19 cellular contexts compared by ENCODE assay signal in the genomic region with DNA sequence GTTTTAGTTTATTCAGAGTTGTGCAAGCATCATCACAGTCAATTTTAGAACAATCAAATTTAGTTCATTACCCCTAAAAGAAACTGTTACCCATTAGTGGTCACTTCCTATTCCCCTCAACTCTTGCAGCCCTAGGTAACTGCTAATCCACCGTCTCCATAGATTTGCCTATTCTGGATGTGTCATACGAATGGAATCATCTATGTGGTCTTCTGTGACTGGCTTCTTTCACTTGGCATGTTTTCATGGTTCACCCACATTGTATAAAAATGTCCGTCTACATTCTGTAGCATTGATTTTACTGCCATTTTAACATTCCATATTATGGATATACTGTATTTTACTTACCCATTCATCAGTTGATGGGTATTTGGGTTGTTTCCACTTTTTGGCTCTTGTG. TPM values are rescaled to one million over a fixed set of nuclear protein-coding genes. Genes with fewer than 3 reads are reported as not detected.
DNase-seq lines count a peak whose midpoint lies in the region; ATAC-seq, FAIRE-seq and TF ChIP-seq lines count a peak whose summit lies in the region.
"Had no signal": no experiment of that assay in that cellular context is flagged by ENCODE, and none has a peak within 500 bp of the region (broad histone marks: within the 10 kb centered on the region; RNA-seq: fewer than 3 reads in every experiment).

No MANE protein-coding gene starts in this region.

- 0 out of 2 replicates have a peak, but pooled peaks cover 2% of the 10 kb centered on the region for H3K9me1 ChIP-seq in IMR-90 (ENCODE audit: insufficient read depth, low read length)

- dilution Hi-C loops in IMR-90 (cut with HindIII; ENCODE audit: low sequenced_read_pairs, unreplicated experiment), result no loop called here

- no peak overlapping the region for H3K27ac Mint-ChIP-seq in astrocyte (ENCODE audit: unreplicated experiment)
- no peak overlapping the region for H3K27ac Mint-ChIP-seq in activated CD4-positive, alpha-beta memory T cell treated with anti-CD3 and anti-CD28 coated beads for 36 hours
- H3K27ac Mint-ChIP-seq: CD14-positive monocyte; CD8-positive, alpha-beta T cell; GM23338 had no signal

- H3K14ac ChIP-seq in IMR-90 (replicated peaks; ENCODE audit: low read depth, low read length), result no peak overlapping the region

- H4K5ac ChIP-seq in IMR-90 (ENCODE audit: low read depth, low read length), result no peak overlapping the region

- H3K4me1 ChIP-seq in IMR-90 (ENCODE audit: control insufficient read depth, insufficient read depth, low read length), result no peaks in the 10 kb centered on the region
- H3K4me1 ChIP-seq in astrocyte (ENCODE audit: insufficient read depth, low read length), result no peaks in the 10 kb centered on the region

- no peak overlapping the region for H3K18ac ChIP-seq in IMR-90 (ENCODE audit: low read depth, low read length)

- H3K27me3 ChIP-seq in IMR-90 (ENCODE audit: control insufficient read depth, insufficient read depth, low read length) (peaks cover 6% of the 10 kb centered on the region), astrocyte (ENCODE audit: insufficient read depth, low read length) (no peaks in the 10 kb centered on the region)

- CTCF ChIA-PET in IMR-90 (lab: Yijun Ruan, JAX), result interaction anchor here (1.2 kb wide), 1 partner anchor 11 kb away, joined by 3 read pairs; no protein-coding TSS in a partner anchor
- CTCF ChIA-PET in activated CD4-positive, alpha-beta memory T cell treated with anti-CD3 and anti-CD28 coated beads for 36 hours (lab: Charles Lee), result no interaction called here

- H3K36me3 ChIP-seq in IMR-90 (ENCODE audit: control insufficient read depth, insufficient read depth, low read length) (no peaks in the 10 kb centered on the region), astrocyte (ENCODE audit: insufficient read depth, low read length) (no peaks in the 10 kb centered on the region)

- no peaks in the 10 kb centered on the region for H3K79me1 ChIP-seq in IMR-90 (ENCODE audit: low read depth in 1 of 2, low read length in 2 of 2)

- H3K27me3 Mint-ChIP-seq in astrocyte (ENCODE audit: low read depth, unreplicated experiment), result peaks cover 7% of the 10 kb centered on the region
- no peaks in the 10 kb centered on the region for H3K27me3 Mint-ChIP-seq in activated CD4-positive, alpha-beta memory T cell treated with anti-CD3 and anti-CD28 coated beads for 36 hours

- H2AFZ ChIP-seq in IMR-90 (replicated peaks; ENCODE audit: low read length, poor library complexity) (no peak overlapping the region), astrocyte (ENCODE audit: low read depth, low read length) (no peak overlapping the region)
- H2AFZ ChIP-seq: GM23338 had no signal

- H3K9me3 ChIP-seq in IMR-90 (ENCODE audit: control insufficient read depth, insufficient read depth, low read length) (peaks cover 4% of the 10 kb centered on the region), astrocyte (ENCODE audit: insufficient read depth, low read depth, low read length) (no peaks in the 10 kb centered on the region)

- no peak overlapping the region for H3K23ac ChIP-seq in IMR-90 (ENCODE audit: low read depth, low read length)

- no peak overlapping the region for H3K56ac ChIP-seq in IMR-90 (ENCODE audit: extremely low read depth, insufficient read depth, low read length)

- TF ChIP-seq POLR2A in IMR-90 (IDR thresholded peaks at IDR 0.05; ENCODE audit: low read depth, low read length), result no peak

- no peaks in the 10 kb centered on the region for H3K79me2 ChIP-seq in astrocyte (ENCODE audit: insufficient read depth, low read length)

- no peak overlapping the region for H3K4ac ChIP-seq in IMR-90 (ENCODE audit: low read depth, low read length)

- peaks cover under 1% of the 10 kb centered on the region for H3K4me1 Mint-ChIP-seq in astrocyte (ENCODE audit: low read depth, unreplicated experiment)
- peaks cover 22% of the 10 kb centered on the region for H3K4me1 Mint-ChIP-seq in activated CD4-positive, alpha-beta memory T cell treated with anti-CD3 and anti-CD28 coated beads for 36 hours (ENCODE audit: low read depth)

- H3K4me3 Mint-ChIP-seq in astrocyte (ENCODE audit: unreplicated experiment), result no peak overlapping the region
- no peak overlapping the region for H3K4me3 Mint-ChIP-seq in activated CD4-positive, alpha-beta memory T cell treated with anti-CD3 and anti-CD28 coated beads for 36 hours
- H3K4me3 Mint-ChIP-seq: CD14-positive monocyte; CD8-positive, alpha-beta T cell; GM23338 had no signal

- intact Hi-C loops in IMR-90 (cut with micrococcal nuclease), result no loop called here
- intact Hi-C loops in activated CD4-positive, alpha-beta memory T cell treated with anti-CD3 and anti-CD28 coated beads for 36 hours (cut with micrococcal nuclease), result no loop called here

- H3K27ac ChIP-seq in IMR-90 (ENCODE audit: insufficient read depth, low read length) (no peak overlapping the region), astrocyte (ENCODE audit: low read depth, low read length) (no peak overlapping the region)
- H3K27ac ChIP-seq: A549, KMS-11 had no signal

- H3K4me2 ChIP-seq in IMR-90 (ENCODE audit: low read depth, low read length), result no peak overlapping the region
- H3K4me2 ChIP-seq in astrocyte (ENCODE audit: low read length), result no peak overlapping the region
- H3K4me2 ChIP-seq: A549, GM23338 had no signal

- no peaks in the 10 kb centered on the region for H4K20me1 ChIP-seq in IMR-90 (ENCODE audit: insufficient read depth, low read length)
- no peaks in the 10 kb centered on the region for H4K20me1 ChIP-seq in astrocyte (ENCODE audit: insufficient read depth, low read length)

- ATAC-seq in IMR-90 (ENCODE audit: low read depth) (no peak), HG02884 (IDR thresholded peaks at IDR 0.05; ENCODE audit: unreplicated experiment) (no peak)
- ATAC-seq: A549; CD8-positive, alpha-beta T cell; GM23338 had no signal

- in situ Hi-C loops in IMR-90 (cut with MboI; ENCODE audit: low sequenced_read_pairs), result loop anchor here (25.0 kb wide), 1 partner anchor 511 kb away; no protein-coding TSS in a partner anchor

- no peak overlapping the region for H2BK20ac ChIP-seq in IMR-90 (ENCODE audit: low read depth, low read length)

- no peak overlapping the region for H2AK5ac ChIP-seq in IMR-90 (ENCODE audit: low read depth, low read length)

- H3K9ac ChIP-seq in IMR-90 (ENCODE audit: low read depth, low read length) (no peak overlapping the region), astrocyte (ENCODE audit: low read length) (no peak overlapping the region)
- H3K9ac ChIP-seq: KMS-11 had no signal

- peak; percentile 80 for DNase-seq in ELR (ENCODE audit: low read depth)
- DNase-seq in IMR-90, result peak; percentile 41
- DNase-seq in astrocyte (ENCODE audit: low read depth), result peak; percentile 62
- DNase-seq in kidney tubule cell (ENCODE audit: low spot score), result peak; percentile 32
- no peak for DNase-seq in amniotic stem cell (lab: John Stamatoyannopoulos, UW)
- no peak for DNase-seq in NCI-H774 (lab: John Stamatoyannopoulos, UW)
- DNase-seq in activated CD4-positive, alpha-beta memory T cell treated with anti-CD3 and anti-CD28 coated beads for 36 hours, result no peak
- DNase-seq: CD8-positive, alpha-beta T cell; COR-L47; DMS153; DND-41; H7 had no signal

- H4K91ac ChIP-seq in IMR-90 (ENCODE audit: insufficient read depth, low read depth, low read length), result no peak overlapping the region

- WGBS in IMR-90 (ENCODE audit: extremely low coverage in 2 of 2, insufficient read length in 1 of 2), 2 experiments, result 40% methylated on average over 1 of the region's 3 CpGs; no CpG with 5 or more reads in 1 of the 2 experiments

- no peak for FAIRE-seq in astrocyte (lab: Jason Lieb, UNC)
- FAIRE-seq: A549, D721Med, GM12891 had no signal

- no peak overlapping the region for H3K4me3 ChIP-seq in IMR-90 (ENCODE audit: insufficient read depth, low read depth, low read length)
- no peak overlapping the region for H3K4me3 ChIP-seq in astrocyte (ENCODE audit: insufficient read depth, low read depth, low read length)
- H3K4me3 ChIP-seq: A549, GM23338 had no signal

- H2BK15ac ChIP-seq in IMR-90 (ENCODE audit: low read depth, low read length), result no peak overlapping the region

- no peak overlapping the region for H2BK5ac ChIP-seq in IMR-90 (ENCODE audit: low read depth, low read length, poor library complexity, severe bottlenecking)

- no peak for TF ChIP-seq RAD21 in IMR-90 (IDR thresholded peaks at IDR 0.05; ENCODE audit: low read length)

- no peak overlapping the region for H2BK120ac ChIP-seq in IMR-90 (ENCODE audit: low read depth, low read length)

- H4K8ac ChIP-seq in IMR-90 (ENCODE audit: low read depth in 2 of 2, low read length in 2 of 2), result no peak overlapping the region

- H3K9me3 Mint-ChIP-seq in astrocyte (ENCODE audit: unreplicated experiment), result peaks cover 4% of the 10 kb centered on the region
- peaks cover 5% of the 10 kb centered on the region for H3K9me3 Mint-ChIP-seq in activated CD4-positive, alpha-beta memory T cell treated with anti-CD3 and anti-CD28 coated beads for 36 hours
- H3K9me3 Mint-ChIP-seq: CD8-positive, alpha-beta T cell had no signal

- TF ChIP-seq CTCF in IMR-90 (conservative IDR thresholded peaks at IDR 0.05; ENCODE audit: low read depth, low read length) (no peak), astrocyte (IDR thresholded peaks at IDR 0.05; ENCODE audit: insufficient read depth, low read depth, low read length) (no peak)

- H2AK9ac ChIP-seq in IMR-90 (replicated peaks; ENCODE audit: low read depth, low read length, poor library complexity), result no peak overlapping the region

- BruUV-seq in IMR-90 (replicated peaks; lab: Mats Ljungman, UMichigan), result no TSS peak

- POLR2A ChIA-PET in IMR-90 (lab: Charles Lee; ENCODE audit: unreplicated experiment), result no interaction called here
- POLR2A ChIA-PET in activated CD4-positive, alpha-beta memory T cell treated with anti-CD3 and anti-CD28 coated beads for 36 hours (lab: Charles Lee), result no interaction called here

- H3K36me3 Mint-ChIP-seq in astrocyte (ENCODE audit: low read depth, unreplicated experiment), result no peaks in the 10 kb centered on the region
- peaks cover 6% of the 10 kb centered on the region for H3K36me3 Mint-ChIP-seq in activated CD4-positive, alpha-beta memory T cell treated with anti-CD3 and anti-CD28 coated beads for 36 hours

TF ChIP-seq in IMR-90, 13 proteins besides CTCF, POLR2A, EP300 and RAD21 (continues in another document):
- TF ChIP-seq MAZ (IDR thresholded peaks at IDR 0.05; ENCODE audit: borderline replicate concordance, low read depth, low read length), result no peak

RNA-seq across cellular contexts. Expression of gene CEP68, which starts 5.3 kb away (rescaled TPM):
- total RNA-seq in IMR-90 (2012; rRNA removed) (5.3 and 5.6 TPM in 2 replicates), astrocyte (6.9 and 8.1 TPM in 2 replicates)
- 5.5 TPM in 2 replicates for polyA plus RNA-seq in IMR-90 (2012; rRNA removed)
- 3.8 and 5.6 TPM in 2 replicates for polyA plus RNA-seq in IMR-90 (2012; cell fraction: cytosol; rRNA removed)
- 8.2 and 8.7 TPM in 2 replicates for polyA plus RNA-seq in IMR-90 (2012; cell fraction: nucleus; rRNA removed; ENCODE audit: low replicate concordance)
- 1 to 10 TPM; 6.6 to 8.0 TPM for total RNA-seq in activated CD4-positive, alpha-beta memory T cell treated with anti-CD3 and anti-CD28 coated beads for 36 hours

Comparison
In these comparisons a context has a peak if more than half of its experiments do, and no peak if none do; other contexts are left out.
1. DNase-seq: peak in ELR (single experiment), IMR-90 (single experiment), astrocyte (single experiment) and kidney tubule cell (single experiment); none in amniotic stem cell (single experiment), NCI-H774 (single experiment) and activated CD4-positive, alpha-beta memory T cell treated with anti-CD3 and anti-CD28 coated beads for 36 hours (single experiment).